In the genomic region with DNA sequence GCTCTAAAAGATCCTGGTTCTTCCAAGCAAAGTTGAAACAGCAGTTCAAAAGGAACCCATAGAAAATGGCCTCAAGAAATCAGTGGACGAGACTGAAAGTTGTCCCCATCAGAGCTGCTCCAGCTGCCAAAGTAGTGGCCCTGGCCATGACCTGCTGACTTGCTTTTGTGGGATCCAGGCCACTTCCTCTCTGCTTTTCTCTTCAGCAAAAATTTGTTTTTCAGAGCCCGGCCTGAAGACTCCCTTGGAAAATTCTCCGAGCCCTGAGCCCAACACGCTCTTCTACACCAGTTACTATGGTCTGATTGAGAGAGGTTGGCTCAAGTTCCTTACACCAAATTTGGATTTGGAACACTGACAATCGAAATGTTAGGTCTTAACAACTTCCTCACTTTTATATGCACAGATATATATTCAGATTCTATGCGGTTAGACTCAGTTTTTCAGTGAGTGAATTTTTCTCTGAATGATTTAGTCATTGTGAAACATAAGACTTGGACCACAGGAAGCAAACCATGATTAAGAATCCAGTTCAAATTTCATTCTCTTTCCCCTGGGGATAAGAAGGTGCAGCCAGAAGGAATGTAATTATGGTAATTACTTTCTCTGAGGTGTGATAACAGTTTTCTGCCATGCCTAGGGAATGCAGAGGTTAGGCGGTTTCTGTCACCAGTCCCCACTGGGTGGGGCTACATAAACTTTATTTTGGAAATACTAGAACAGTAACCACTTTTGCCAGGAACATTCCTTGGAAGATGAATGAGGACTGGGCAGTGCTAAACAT, we compare ENCODE assay signal across 9 cellular contexts.
DNase-seq lines count a peak whose midpoint lies in the region; ATAC-seq and TF ChIP-seq lines count a peak whose summit lies in the region.
"Had no signal": no experiment of that assay in that cellular context is flagged by ENCODE, and none has a peak within 500 bp of the region (broad histone marks: within the 10 kb centered on the region; RNA-seq: fewer than 3 reads in every experiment).

No MANE protein-coding gene starts in this region.

- POLR2A ChIA-PET in CD8-positive, alpha-beta memory T cell (lab: Charles Lee) = no interaction called here
- POLR2A ChIA-PET in T-cell (lab: Charles Lee) = no interaction called here

- no peaks in the 10 kb centered on the region for H3K27me3 Mint-ChIP-seq in CD8-positive, alpha-beta memory T cell
- H3K27me3 Mint-ChIP-seq in T-cell = no peaks in the 10 kb centered on the region
- no peaks in the 10 kb centered on the region for H3K27me3 Mint-ChIP-seq in Calu3 (ENCODE audit: unreplicated experiment)
- H3K27me3 Mint-ChIP-seq: activated naive CD8-positive, alpha-beta T cell treated with anti-CD3 and anti-CD28 coated beads, Interleukin-2, amount 10 ng/mL, durations not matched to agents 7 days and 5 days had no signal

- H3K9me3 ChIP-seq in CD8-positive, alpha-beta memory T cell (ENCODE audit: low read length) = no peaks in the 10 kb centered on the region

- H3K4me1 ChIP-seq in CD8-positive, alpha-beta memory T cell (ENCODE audit: insufficient read depth, low read length) = no peaks in the 10 kb centered on the region

- no peak overlapping the region for H3K4me3 Mint-ChIP-seq in CD8-positive, alpha-beta memory T cell
- H3K4me3 Mint-ChIP-seq in T-cell (no peak overlapping the region), Calu3 (ENCODE audit: low read depth, unreplicated experiment) (no peak overlapping the region)
- H3K4me3 Mint-ChIP-seq: activated naive CD8-positive, alpha-beta T cell treated with anti-CD3 and anti-CD28 coated beads, Interleukin-2, amount 10 ng/mL, durations not matched to agents 7 days and 5 days had no signal

- DNase-seq in CD8-positive, alpha-beta memory T cell = no peak
- DNase-seq in T-cell (no peak), kidney tubule cell (ENCODE audit: low spot score) (peak; percentile 34), Calu3 (no peak), RPMI8226 (no peak), DMS79 treated with DMSO at 0.1 percent for 48 hours (lab: John Stamatoyannopoulos, UW) (no peak)
- DNase-seq: activated naive CD8-positive, alpha-beta T cell treated with anti-CD3 and anti-CD28 coated beads, Interleukin-2, amount 10 ng/mL, durations not matched to agents 7 days and 5 days had no signal

- TF ChIP-seq CTCF in Calu3 (IDR thresholded peaks at IDR 0.05; ENCODE audit: unreplicated experiment) = no peak

- H3K36me3 Mint-ChIP-seq in CD8-positive, alpha-beta memory T cell = peaks cover 0 to 70% (median 18%) of the 10 kb centered on the region in 3 donors
- H3K36me3 Mint-ChIP-seq in T-cell (peaks cover 34% of the 10 kb centered on the region), Calu3 (ENCODE audit: insufficient read depth, unreplicated experiment) (no peaks in the 10 kb centered on the region)
- H3K36me3 Mint-ChIP-seq: activated naive CD8-positive, alpha-beta T cell treated with anti-CD3 and anti-CD28 coated beads, Interleukin-2, amount 10 ng/mL, durations not matched to agents 7 days and 5 days had no signal

- no peaks in the 10 kb centered on the region for H3K9me3 Mint-ChIP-seq in CD8-positive, alpha-beta memory T cell
- H3K9me3 Mint-ChIP-seq in T-cell (no peaks in the 10 kb centered on the region), Calu3 (ENCODE audit: low read depth, unreplicated experiment) (no peaks in the 10 kb centered on the region)
- H3K9me3 Mint-ChIP-seq: activated naive CD8-positive, alpha-beta T cell treated with anti-CD3 and anti-CD28 coated beads, Interleukin-2, amount 10 ng/mL, durations not matched to agents 7 days and 5 days had no signal

- H3K27ac ChIP-seq in CD8-positive, alpha-beta memory T cell (ENCODE audit: low read depth, low read length) = no peak overlapping the region

- CTCF ChIA-PET in CD8-positive, alpha-beta memory T cell (lab: Charles Lee) = interaction anchor here (1.4 to 1.5 kb wide), 2 partner anchors 30 to 507 kb away, joined by 3 read pairs; no protein-coding TSS in a partner anchor
- CTCF ChIA-PET in T-cell (lab: Charles Lee) (no interaction called here), Calu3 (lab: Charles Lee) (interaction anchor here (1.5 kb wide), 1 partner anchor 30 kb away, joined by 3 read pairs; no protein-coding TSS in a partner anchor)

- no TSS peak for BruUV-seq in Calu3 (replicated peaks; lab: Mats Ljungman, UMichigan)

- peak overlapping the region; percentile 10 to 90 (median 44) for H3K27ac Mint-ChIP-seq in CD8-positive, alpha-beta memory T cell
- H3K27ac Mint-ChIP-seq in T-cell = peak overlapping the region; percentile 46 to 72
- no peak overlapping the region for H3K27ac Mint-ChIP-seq in Calu3 (ENCODE audit: unreplicated experiment)
- H3K27ac Mint-ChIP-seq: activated naive CD8-positive, alpha-beta T cell treated with anti-CD3 and anti-CD28 coated beads, Interleukin-2, amount 10 ng/mL, durations not matched to agents 7 days and 5 days had no signal

- intact Hi-C loops in Calu3 (cut with micrococcal nuclease; ENCODE audit: unreplicated experiment) = loop anchor here (2.0 kb wide), 1 partner anchor 597 kb away; no protein-coding TSS in a partner anchor

- H3K36me3 ChIP-seq in CD8-positive, alpha-beta memory T cell (ENCODE audit: insufficient read depth, low read length) = peaks cover 5% of the 10 kb centered on the region

- H3K4me1 Mint-ChIP-seq in CD8-positive, alpha-beta memory T cell = no peaks in the 10 kb centered on the region
- H3K4me1 Mint-ChIP-seq in T-cell = no peaks in the 10 kb centered on the region
- peaks cover 9% of the 10 kb centered on the region for H3K4me1 Mint-ChIP-seq in Calu3 (ENCODE audit: low read depth, unreplicated experiment)

- ATAC-seq in GM21825 (IDR thresholded peaks at IDR 0.05; ENCODE audit: unreplicated experiment) (peak; percentile 46), T-cell (replicated peaks in 1 of 4) (no peak), SK-N-SH treated with all-trans-retinoic acid at 6 μM for 48 hours (no peak)

- no peak overlapping the region for H3K4me3 ChIP-seq in CD8-positive, alpha-beta memory T cell (ENCODE audit: low read length)

- H3K27me3 ChIP-seq in CD8-positive, alpha-beta memory T cell (ENCODE audit: insufficient read depth, low read length, poor library complexity, severe bottlenecking) = no peaks in the 10 kb centered on the region

TF ChIP-seq in SK-N-SH treated with all-trans-retinoic acid at 6 μM for 48 hours, 23 proteins besides CTCF, POLR2A, EP300 and RAD21 (continues in another document):
- TF ChIP-seq, protein P1, sequence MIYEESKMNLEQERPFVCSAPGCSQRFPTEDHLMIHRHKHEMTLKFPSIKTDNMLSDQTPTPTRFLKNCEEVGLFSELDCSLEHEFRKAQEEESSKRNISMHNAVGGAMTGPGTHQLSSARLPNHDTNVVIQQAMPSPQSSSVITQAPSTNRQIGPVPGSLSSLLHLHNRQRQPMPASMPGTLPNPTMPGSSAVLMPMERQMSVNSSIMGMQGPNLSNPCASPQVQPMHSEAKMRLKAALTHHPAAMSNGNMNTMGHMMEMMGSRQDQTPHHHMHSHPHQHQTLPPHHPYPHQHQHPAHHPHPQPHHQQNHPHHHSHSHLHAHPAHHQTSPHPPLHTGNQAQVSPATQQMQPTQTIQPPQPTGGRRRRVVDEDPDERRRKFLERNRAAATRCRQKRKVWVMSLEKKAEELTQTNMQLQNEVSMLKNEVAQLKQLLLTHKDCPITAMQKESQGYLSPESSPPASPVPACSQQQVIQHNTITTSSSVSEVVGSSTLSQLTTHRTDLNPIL (CRISPR knock-in tag; IDR thresholded peaks at IDR 0.05; ENCODE audit: low read depth) = no peak
- TF ChIP-seq, protein P2, sequence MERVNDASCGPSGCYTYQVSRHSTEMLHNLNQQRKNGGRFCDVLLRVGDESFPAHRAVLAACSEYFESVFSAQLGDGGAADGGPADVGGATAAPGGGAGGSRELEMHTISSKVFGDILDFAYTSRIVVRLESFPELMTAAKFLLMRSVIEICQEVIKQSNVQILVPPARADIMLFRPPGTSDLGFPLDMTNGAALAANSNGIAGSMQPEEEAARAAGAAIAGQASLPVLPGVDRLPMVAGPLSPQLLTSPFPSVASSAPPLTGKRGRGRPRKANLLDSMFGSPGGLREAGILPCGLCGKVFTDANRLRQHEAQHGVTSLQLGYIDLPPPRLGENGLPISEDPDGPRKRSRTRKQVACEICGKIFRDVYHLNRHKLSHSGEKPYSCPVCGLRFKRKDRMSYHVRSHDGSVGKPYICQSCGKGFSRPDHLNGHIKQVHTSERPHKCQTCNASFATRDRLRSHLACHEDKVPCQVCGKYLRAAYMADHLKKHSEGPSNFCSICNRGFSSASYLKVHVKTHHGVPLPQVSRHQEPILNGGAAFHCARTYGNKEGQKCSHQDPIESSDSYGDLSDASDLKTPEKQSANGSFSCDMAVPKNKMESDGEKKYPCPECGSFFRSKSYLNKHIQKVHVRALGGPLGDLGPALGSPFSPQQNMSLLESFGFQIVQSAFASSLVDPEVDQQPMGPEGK (CRISPR knock-in tag; IDR thresholded peaks at IDR 0.05; ENCODE audit: borderline replicate concordance) = no peak
- TF ChIP-seq ZC3H10 (CRISPR knock-in tag; IDR thresholded peaks at IDR 0.05) (no peak), ISL1 (CRISPR knock-in tag; IDR thresholded peaks at IDR 0.05) (no peak), ARNTL (CRISPR knock-in tag; IDR thresholded peaks at IDR 0.05; ENCODE audit: borderline replicate concordance, low read depth) (no peak), TOX (CRISPR knock-in tag; IDR thresholded peaks at IDR 0.05; ENCODE audit: borderline replicate concordance) (no peak), ESRRG (CRISPR knock-in tag; IDR thresholded peaks at IDR 0.05) (no peak), TCF4 (CRISPR knock-in tag; IDR thresholded peaks at IDR 0.05; ENCODE audit: borderline replicate concordance) (no peak), ZNF8 (CRISPR knock-in tag; IDR thresholded peaks at IDR 0.05) (no peak), ZNF70 (CRISPR knock-in tag; IDR thresholded peaks at IDR 0.05) (no peak), ZFP30 (CRISPR knock-in tag; IDR thresholded peaks at IDR 0.05) (no peak)
- TF ChIP-seq, protein P3, sequence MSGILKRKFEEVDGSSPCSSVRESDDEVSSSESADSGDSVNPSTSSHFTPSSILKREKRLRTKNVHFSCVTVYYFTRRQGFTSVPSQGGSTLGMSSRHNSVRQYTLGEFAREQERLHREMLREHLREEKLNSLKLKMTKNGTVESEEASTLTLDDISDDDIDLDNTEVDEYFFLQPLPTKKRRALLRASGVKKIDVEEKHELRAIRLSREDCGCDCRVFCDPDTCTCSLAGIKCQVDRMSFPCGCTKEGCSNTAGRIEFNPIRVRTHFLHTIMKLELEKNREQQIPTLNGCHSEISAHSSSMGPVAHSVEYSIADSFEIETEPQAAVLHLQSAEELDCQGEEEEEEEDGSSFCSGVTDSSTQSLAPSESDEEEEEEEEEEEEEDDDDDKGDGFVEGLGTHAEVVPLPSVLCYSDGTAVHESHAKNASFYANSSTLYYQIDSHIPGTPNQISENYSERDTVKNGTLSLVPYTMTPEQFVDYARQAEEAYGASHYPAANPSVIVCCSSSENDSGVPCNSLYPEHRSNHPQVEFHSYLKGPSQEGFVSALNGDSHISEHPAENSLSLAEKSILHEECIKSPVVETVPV (CRISPR knock-in tag; IDR thresholded peaks at IDR 0.05) = no peak

Comparison
In these comparisons a context has a peak if more than half of its experiments do, and no peak if none do; other contexts are left out.
1. CTCF ChIA-PET loops: an anchor here in CD8-positive, alpha-beta memory T cell (1.4 to 1.5 kb wide) and Calu3 (1.5 kb wide); none called in T-cell.